7 cellular contexts compared by ENCODE assay signal in the genomic region with DNA sequence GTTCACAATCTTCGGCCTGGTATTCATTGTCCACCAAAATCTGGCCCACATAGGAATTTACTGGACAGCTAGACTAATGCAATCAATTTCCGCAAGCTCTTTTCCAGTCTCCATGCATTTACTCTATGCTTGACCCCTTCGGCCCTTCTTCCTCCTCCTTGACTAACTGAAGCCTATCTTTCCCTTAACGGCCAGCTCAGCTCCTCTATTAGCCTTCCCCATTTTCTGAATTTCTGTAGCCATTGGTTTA. TPM values are rescaled to one million over a fixed set of nuclear protein-coding genes. Genes with fewer than 3 reads are reported as not detected.
DNase-seq lines count a peak whose midpoint lies in the region; ATAC-seq and TF ChIP-seq lines count a peak whose summit lies in the region.

No MANE protein-coding gene starts in this region.

- TF ChIP-seq CTCF in SK-N-SH (IDR thresholded peaks at IDR 0.05) (no peak), foreskin keratinocyte (conservative IDR thresholded peaks at IDR 0.05) (no peak)

- DNase-seq in H7 (no peak), SK-N-SH (no peak), foreskin keratinocyte (no peak), NCI-H1694 treated with DMSO at 0.1 percent for 48 hours (lab: John Stamatoyannopoulos, UW) (no peak), GF-D8 (lab: John Stamatoyannopoulos, UW) (no peak)
- DNase-seq in stimulated activated effector memory CD8-positive, alpha-beta T cell treated with anti-CD3 and anti-CD28 coated beads, Interleukin-12 subunit alpha, Interleukin-12 subunit beta, amount 100 ng/mL, for 72 hours (ENCODE audit: low spot score in 2 of 2): no peak

- H3K4me1 ChIP-seq in SK-N-SH (ENCODE audit: control insufficient read depth in 1 of 2, insufficient read depth in 2 of 2, low read depth in 1 of 2, low read length in 1 of 2): peaks cover 0 to 6% of the 10 kb centered on the region in 2 experiments; a peak in 2 of 4 replicates
- no peaks in the 10 kb centered on the region for H3K4me1 ChIP-seq in foreskin keratinocyte

- 21% methylated on average over 4 of the region's 4 CpGs for WGBS in SK-N-SH (ENCODE audit: low lambda C conversion rate)

- no peak for TF ChIP-seq RAD21 in SK-N-SH (IDR thresholded peaks at IDR 0.05; ENCODE audit: low read length)

- no peak for TF ChIP-seq EP300 in SK-N-SH (IDR thresholded peaks at IDR 0.05; ENCODE audit: borderline replicate concordance in 1 of 2, low read depth in 1 of 2, low read length in 1 of 2)

- peak overlapping the region; percentile 83 for H3K9ac ChIP-seq in SK-N-SH

- H4K20me1 ChIP-seq in SK-N-SH (ENCODE audit: insufficient read depth): no peaks in the 10 kb centered on the region

- H3K79me2 ChIP-seq in SK-N-SH (ENCODE audit: insufficient read depth): peaks cover 15% of the 10 kb centered on the region; the same call in 1 of the 2 replicates

- ATAC-seq in foreskin keratinocyte (no peak), GM21717 (IDR thresholded peaks at IDR 0.05; ENCODE audit: unreplicated experiment) (no peak)
- ATAC-seq in stimulated activated effector memory CD8-positive, alpha-beta T cell treated with anti-CD3 and anti-CD28 coated beads, Interleukin-12 subunit alpha, Interleukin-12 subunit beta, amount 100 ng/mL, for 72 hours: no peak

- H3K36me3 ChIP-seq in H7 (replicated peaks; ENCODE audit: control insufficient read depth, insufficient read depth, low read length): no peaks in the 10 kb centered on the region
- H3K36me3 ChIP-seq in SK-N-SH (replicated peaks in 1 of 2; ENCODE audit: control insufficient read depth in 1 of 2, insufficient read depth in 2 of 2, low read length in 1 of 2): no peaks in the 10 kb centered on the region

- H3K4me2 ChIP-seq in SK-N-SH: peak overlapping the region; percentile 78

- peak overlapping the region; percentile 89 for H3K27ac Mint-ChIP-seq in stimulated activated effector memory CD8-positive, alpha-beta T cell treated with anti-CD3 and anti-CD28 coated beads, Interleukin-12 subunit alpha, Interleukin-12 subunit beta, amount 100 ng/mL, for 72 hours

- peak overlapping the region; percentile 72 for H3K4me3 ChIP-seq in H7 (ENCODE audit: insufficient read depth, low read depth, low read length)
- H3K4me3 ChIP-seq in SK-N-SH (ENCODE audit: low read depth in 2 of 2, low read length in 1 of 2): peak overlapping the region; percentile 67 to 71

- H3K27me3 ChIP-seq in H7 (ENCODE audit: control insufficient read depth, insufficient read depth, low read length): no peaks in the 10 kb centered on the region
- no peaks in the 10 kb centered on the region for H3K27me3 ChIP-seq in SK-N-SH (ENCODE audit: insufficient read depth)
- H3K27me3 ChIP-seq in foreskin keratinocyte: no peaks in the 10 kb centered on the region

- H3K4me1 Mint-ChIP-seq in stimulated activated effector memory CD8-positive, alpha-beta T cell treated with anti-CD3 and anti-CD28 coated beads, Interleukin-12 subunit alpha, Interleukin-12 subunit beta, amount 100 ng/mL, for 72 hours: peaks cover 5% of the 10 kb centered on the region

- peak overlapping the region; percentile 84; the same call in 1 of the 2 replicates for H2AFZ ChIP-seq in SK-N-SH (ENCODE audit: low read depth)

- no peaks in the 10 kb centered on the region for H3K9me2 ChIP-seq in SK-N-SH

- H3K9me3 ChIP-seq in SK-N-SH: no peaks in the 10 kb centered on the region

- no peaks in the 10 kb centered on the region for H3F3A ChIP-seq in SK-N-SH (replicated peaks; ENCODE audit: insufficient read depth)

- H3K27ac ChIP-seq in SK-N-SH (ENCODE audit: low read depth in 2 of 2, low read length in 1 of 2) (peak overlapping the region; percentile 65 to 73; a peak in 3 of 4 replicates), foreskin keratinocyte (peak overlapping the region; percentile 93)

- CTCF ChIA-PET in SK-N-SH (lab: Yijun Ruan, JAX): interaction anchor here (0.8 to 1.5 kb wide), 2 partner anchors 32 to 53 kb away, joined by 5 read pairs; no protein-coding TSS in a partner anchor

- no peaks in the 10 kb centered on the region for H3K9me3 Mint-ChIP-seq in stimulated activated effector memory CD8-positive, alpha-beta T cell treated with anti-CD3 and anti-CD28 coated beads, Interleukin-12 subunit alpha, Interleukin-12 subunit beta, amount 100 ng/mL, for 72 hours

- H3K4me3 Mint-ChIP-seq in stimulated activated effector memory CD8-positive, alpha-beta T cell treated with anti-CD3 and anti-CD28 coated beads, Interleukin-12 subunit alpha, Interleukin-12 subunit beta, amount 100 ng/mL, for 72 hours: peak overlapping the region; percentile 76

- POLR2A ChIA-PET in SK-N-SH (lab: Yijun Ruan, JAX): interaction anchor here (1.3 kb wide), 1 partner anchor 25 kb away, joined by 3 read pairs; no protein-coding TSS in a partner anchor

- no peaks in the 10 kb centered on the region for H3K36me3 Mint-ChIP-seq in stimulated activated effector memory CD8-positive, alpha-beta T cell treated with anti-CD3 and anti-CD28 coated beads, Interleukin-12 subunit alpha, Interleukin-12 subunit beta, amount 100 ng/mL, for 72 hours

TF ChIP-seq in SK-N-SH, 30 proteins besides CTCF, POLR2A, EP300 and RAD21:
- TF ChIP-seq RXRA (IDR thresholded peaks at IDR 0.05; ENCODE audit: borderline replicate concordance, low read depth) (no peak), ZBTB33 (IDR thresholded peaks at IDR 0.05; ENCODE audit: borderline replicate concordance, low read depth) (no peak), FOXM1 (IDR thresholded peaks at IDR 0.05; ENCODE audit: low read depth) (no peak), YY1 (IDR thresholded peaks at IDR 0.05; ENCODE audit: low read depth) (no peak), POLR2AphosphoS5 (IDR thresholded peaks at IDR 0.05; ENCODE audit: low read depth, low read length) (no peak), FOXJ3 (CRISPR knock-in tag; IDR thresholded peaks at IDR 0.05) (no peak), SIN3A (IDR thresholded peaks at IDR 0.05; ENCODE audit: borderline replicate concordance, low read depth, low read length) (no peak), FOSL2 (IDR thresholded peaks at IDR 0.05; ENCODE audit: borderline replicate concordance, low read depth) (no peak), TEAD4 (IDR thresholded peaks at IDR 0.05; ENCODE audit: borderline replicate concordance, insufficient read depth) (no peak), NRF1 (IDR thresholded peaks at IDR 0.05; ENCODE audit: low read depth, low read length) (no peak), USF1 (IDR thresholded peaks at IDR 0.05; ENCODE audit: borderline replicate concordance, low read depth) (no peak), EZH2phosphoT487 (IDR thresholded peaks at IDR 0.05; ENCODE audit: borderline replicate concordance, low read depth) (no peak)
- TF ChIP-seq, protein P1, sequence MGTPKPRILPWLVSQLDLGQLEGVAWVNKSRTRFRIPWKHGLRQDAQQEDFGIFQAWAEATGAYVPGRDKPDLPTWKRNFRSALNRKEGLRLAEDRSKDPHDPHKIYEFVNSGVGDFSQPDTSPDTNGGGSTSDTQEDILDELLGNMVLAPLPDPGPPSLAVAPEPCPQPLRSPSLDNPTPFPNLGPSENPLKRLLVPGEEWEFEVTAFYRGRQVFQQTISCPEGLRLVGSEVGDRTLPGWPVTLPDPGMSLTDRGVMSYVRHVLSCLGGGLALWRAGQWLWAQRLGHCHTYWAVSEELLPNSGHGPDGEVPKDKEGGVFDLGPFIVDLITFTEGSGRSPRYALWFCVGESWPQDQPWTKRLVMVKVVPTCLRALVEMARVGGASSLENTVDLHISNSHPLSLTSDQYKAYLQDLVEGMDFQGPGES (IDR thresholded peaks at IDR 0.05; ENCODE audit: low read depth, low read length): no peak

RNA-seq across cellular contexts. Expression of gene PHKA2, which starts 1.2 kb away (rescaled TPM):
- total RNA-seq in H7 (2014; rRNA removed; shearing (Covaris generic)): 11.7 and 16.7 TPM in 2 replicates
- polyA plus RNA-seq in SK-N-SH (2012; rRNA removed) (19.9 and 20.5 TPM in 2 replicates), foreskin keratinocyte (12.4 and 13.3 TPM in 2 replicates)
- polyA plus RNA-seq in SK-N-SH (2012; cell fraction: cytosol; rRNA removed): 4.0 and 6.2 TPM in 2 replicates
- 130 and 131 TPM in 2 replicates for polyA plus RNA-seq in SK-N-SH (2012; cell fraction: nucleus; rRNA removed)
- 17.2 and 17.5 TPM in 2 replicates for total RNA-seq in foreskin keratinocyte
